29 cellular contexts compared by ENCODE assay signal in the genomic region with DNA sequence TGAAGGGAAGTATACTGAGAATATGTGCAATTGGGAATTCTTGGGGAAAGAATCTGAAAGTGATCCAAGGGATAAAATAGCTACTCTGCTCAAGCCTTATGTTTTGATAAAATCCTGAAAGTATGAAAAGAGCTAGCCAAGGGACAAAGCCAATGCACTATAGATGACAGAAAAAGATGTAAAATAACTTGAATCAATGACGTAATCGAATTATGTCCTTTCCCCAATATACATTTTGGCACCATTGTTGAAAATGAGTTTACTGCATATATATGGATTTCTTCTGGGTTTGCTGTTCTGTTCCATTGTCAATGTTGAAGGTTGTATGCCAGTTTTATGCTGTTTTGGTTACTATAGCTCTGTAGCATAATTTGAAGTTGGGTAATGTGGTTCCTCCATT.
"Had no signal": no experiment of that assay in that cellular context is flagged by ENCODE, and none has a peak within 500 bp of the region (broad histone marks: within the 10 kb centered on the region; RNA-seq: fewer than 3 reads in every experiment).

No MANE protein-coding gene starts in this region.

- DNase-seq: activated CD4-positive, alpha-beta T cell treated with anti-CD3 and anti-CD28 coated beads for 1 hour; activated CD4-positive, alpha-beta T cell treated with anti-CD3 and anti-CD28 coated beads for 4 hours; activated CD4-positive, alpha-beta T cell treated with anti-CD3 and anti-CD28 coated beads, Interleukin-2, amount 10 ng/mL, durations not matched to agents 7 days and 5 days; activated CD4-positive, alpha-beta T cell treated with anti-CD3 and anti-CD28 coated beads, Interleukin-2, amount 50 U/mL, for 4 hours; activated CD8-positive, alpha-beta memory T cell treated with anti-CD3 and anti-CD28 coated beads for 24 hours; activated CD8-positive, alpha-beta T cell treated with anti-CD3 and anti-CD28 coated beads for 36 hours; activated effector memory CD4-positive, alpha-beta T cell treated with Interleukin-2 at 50 U/mL for 16 hours; activated gamma-delta T cell treated with Interleukin-2 at 50 U/mL for 16 hours; activated naive CD4-positive, alpha-beta T cell treated with anti-CD3 and anti-CD28 coated beads, Interleukin-2, amount 50 U/mL, for 16 hours; activated naive CD4-positive, alpha-beta T cell treated with Interleukin-2 at 50 U/mL for 16 hours; activated T-cell treated with anti-CD3 and anti-CD28 coated beads, Interleukin-2, amount 50 U/mL, for 4 hours; amniotic stem cell; anterior cingulate cortex; caudate nucleus; effector CD8-positive, alpha-beta T cell; esophagus squamous epithelium; foreskin melanocyte; head of caudate nucleus; T-cell; T-helper 9 cell had no signal

- ATAC-seq: activated CD8-positive, alpha-beta T cell treated with anti-CD3 and anti-CD28 coated beads for 36 hours; activated T-cell treated with anti-CD3 and anti-CD28 coated beads, Interleukin-2, amount 50 U/mL, for 4 hours; activated T-helper 17 cell treated with anti-CD3 and anti-CD28 coated beads, Interleukin-2, amount 50 U/mL, for 72 hours; gastroesophageal sphincter; T-cell; WTC11 had no signal

- H3K36me3 ChIP-seq: esophagus squamous epithelium, gastroesophageal sphincter had no signal

- H3K9me3 ChIP-seq: body of pancreas, esophagus squamous epithelium had no signal

- H3K27me3 ChIP-seq: body of pancreas, esophagus squamous epithelium, gastroesophageal sphincter had no signal

- H3K4me3 ChIP-seq: body of pancreas, gastroesophageal sphincter had no signal

- H3K27ac ChIP-seq: body of pancreas, epithelial cell of prostate, esophagus squamous epithelium, gastroesophageal sphincter, VCaP had no signal

- H3K4me1 ChIP-seq: body of pancreas, esophagus squamous epithelium, gastroesophageal sphincter had no signal

- FAIRE-seq: endometrium, endothelial cell of umbilical vein, TTC549 had no signal
